23 cellular contexts compared by ENCODE assay signal in the genomic region with DNA sequence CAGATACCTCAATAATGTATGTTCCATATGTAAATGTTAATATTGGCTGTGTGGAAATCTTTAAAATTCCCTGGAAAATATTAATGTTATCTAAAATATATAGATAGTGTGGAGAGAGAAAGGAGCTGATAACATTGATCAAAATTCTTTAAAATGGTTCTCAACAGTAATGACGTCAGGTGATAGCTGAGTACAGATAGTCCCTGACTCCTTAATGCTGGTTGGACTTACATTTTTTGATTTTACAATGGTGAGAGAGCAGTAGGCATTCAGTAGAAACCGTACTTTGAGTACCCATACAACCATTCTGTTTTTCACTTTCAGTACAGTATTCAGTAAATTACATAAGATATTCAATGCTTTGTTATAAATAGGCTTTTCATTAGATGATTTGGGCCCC.
"Had no signal": no experiment of that assay in that cellular context is flagged by ENCODE, and none has a peak within 500 bp of the region (broad histone marks: within the 10 kb centered on the region; RNA-seq: fewer than 3 reads in every experiment).

No MANE protein-coding gene starts in this region.

- H3K27me3 ChIP-seq: heart left ventricle, sigmoid colon, testis, transverse colon had no signal

- H3K9me3 ChIP-seq: sigmoid colon, testis, transverse colon had no signal

- H3K4me3 Mint-ChIP-seq: endodermal cell; naive thymus-derived CD4-positive, alpha-beta T cell; neural crest cell; stimulated activated naive B cell treated with anti-CD40 and anti-IgM and Interleukin-4, amounts not matched to agents 10 μg/mL and 1 μg/mL and 100 μg/mL, for 72 hours; stimulated activated naive CD8-positive, alpha-beta T cell treated with anti-CD3 and anti-CD28 coated beads, Interleukin-15, amount 100 ng/mL, for 72 hours had no signal

- H3K4me1 Mint-ChIP-seq: naive thymus-derived CD4-positive, alpha-beta T cell; stimulated activated naive B cell treated with anti-CD40 and anti-IgM and Interleukin-4, amounts not matched to agents 10 μg/mL and 1 μg/mL and 100 μg/mL, for 72 hours; stimulated activated naive CD8-positive, alpha-beta T cell treated with anti-CD3 and anti-CD28 coated beads, Interleukin-15, amount 100 ng/mL, for 72 hours had no signal

- H3K36me3 ChIP-seq: heart left ventricle, sigmoid colon, transverse colon had no signal

- H3K27ac ChIP-seq: coronary artery, heart left ventricle, sigmoid colon, skin epidermis, testis, transverse colon had no signal

- DNase-seq: effector CD4-positive, alpha-beta T cell; endodermal cell; erythroblast; foreskin melanocyte; heart left ventricle; hippocampal formation; left colon; left ventricle myocardium superior; mesenchymal stem cell; naive thymus-derived CD4-positive, alpha-beta T cell; posterior cingulate gyrus; sigmoid colon; stimulated activated CD4-positive, alpha-beta T cell treated with anti-CD3 and anti-CD28 coated beads, Interleukin-2, amount 100 ng/mL, for 24 hours; stimulated activated CD4-positive, alpha-beta T cell treated with anti-CD3 and anti-CD28 coated beads, Interleukin-4, amount 100 ng/mL, for 4 hours; stimulated activated naive B cell treated with anti-CD40 and anti-IgM and Interleukin-4, amounts not matched to agents 10 μg/mL and 1 μg/mL and 100 μg/mL, for 72 hours; stimulated activated naive CD8-positive, alpha-beta T cell treated with anti-CD3 and anti-CD28 coated beads, Interleukin-15, amount 100 ng/mL, for 72 hours; testis; transverse colon had no signal

- FAIRE-seq: endothelial cell of umbilical vein had no signal

- ATAC-seq: heart left ventricle; left colon; left ventricle myocardium superior; naive thymus-derived CD4-positive, alpha-beta T cell; stimulated activated naive B cell treated with anti-CD40 and anti-IgM and Interleukin-4, amounts not matched to agents 10 μg/mL and 1 μg/mL and 100 μg/mL, for 72 hours; stimulated activated naive CD8-positive, alpha-beta T cell treated with anti-CD3 and anti-CD28 coated beads, Interleukin-15, amount 100 ng/mL, for 72 hours had no signal

- H3K36me3 Mint-ChIP-seq: naive thymus-derived CD4-positive, alpha-beta T cell; stimulated activated naive B cell treated with anti-CD40 and anti-IgM and Interleukin-4, amounts not matched to agents 10 μg/mL and 1 μg/mL and 100 μg/mL, for 72 hours had no signal

- H3K4me1 ChIP-seq: sigmoid colon, testis, transverse colon had no signal

- H3K9me3 Mint-ChIP-seq: endodermal cell; stimulated activated naive B cell treated with anti-CD40 and anti-IgM and Interleukin-4, amounts not matched to agents 10 μg/mL and 1 μg/mL and 100 μg/mL, for 72 hours; stimulated activated naive CD8-positive, alpha-beta T cell treated with anti-CD3 and anti-CD28 coated beads, Interleukin-15, amount 100 ng/mL, for 72 hours had no signal

- H3K27me3 Mint-ChIP-seq: stimulated activated naive CD8-positive, alpha-beta T cell treated with anti-CD3 and anti-CD28 coated beads, Interleukin-15, amount 100 ng/mL, for 72 hours had no signal

- H3K4me3 ChIP-seq: coronary artery, heart left ventricle, lung, sigmoid colon, skin epidermis, testis, transverse colon had no signal

- H3K27ac Mint-ChIP-seq: endodermal cell; naive thymus-derived CD4-positive, alpha-beta T cell; stimulated activated naive B cell treated with anti-CD40 and anti-IgM and Interleukin-4, amounts not matched to agents 10 μg/mL and 1 μg/mL and 100 μg/mL, for 72 hours; stimulated activated naive CD8-positive, alpha-beta T cell treated with anti-CD3 and anti-CD28 coated beads, Interleukin-15, amount 100 ng/mL, for 72 hours had no signal
